In genomic region chr1:151311589-151312331, GRCh38 we compare ENCODE assay signal across 9 cellular contexts. TPM values are rescaled to one million over a fixed set of nuclear protein-coding genes. Genes with fewer than 3 reads are reported as not detected.
DNase-seq lines count a peak whose midpoint lies in the region; ATAC-seq, FAIRE-seq and TF ChIP-seq lines count a peak whose summit lies in the region.
"Had no signal": no experiment of that assay in that cellular context is flagged by ENCODE, and none has a peak within 500 bp of the region (broad histone marks: within the 10 kb centered on the region; RNA-seq: fewer than 3 reads in every experiment).

No MANE protein-coding gene starts in this region.

- CTCF ChIA-PET in GM12878 (lab: Yijun Ruan, JAX), result interaction anchor here (0.8 to 4.1 kb wide), 7 partner anchors 10 to 212 kb away, joined by 3 to 32 read pairs (median 4); partner anchors contain the start of gene PI4KB

- H3K4me2 ChIP-seq in GM12878 (ENCODE audit: control insufficient read depth, insufficient read depth), result no peak overlapping the region

- BruUV-seq in GM12878 (replicated peaks; lab: Mats Ljungman, UMichigan), result no TSS peak

- 0 out of 3 replicates have a peak, but pooled peaks have one; percentile 21 for ATAC-seq in GM12878
- ATAC-seq in HG03432 (IDR thresholded peaks at IDR 0.05; ENCODE audit: unreplicated experiment), result no peak
- ATAC-seq in HG03571 (IDR thresholded peaks at IDR 0.05; ENCODE audit: unreplicated experiment), result no peak

- H3K9ac ChIP-seq in GM12878 (ENCODE audit: control insufficient read depth, insufficient read depth, low read length), result no peak overlapping the region

- H3K4me1 ChIP-seq in GM12878 (ENCODE audit: control insufficient read depth, insufficient read depth, low read length), result no peaks in the 10 kb centered on the region

- in situ Hi-C loops in GM12878 (cut with MboI), result no loop called here

- H3K9me3 ChIP-seq in GM12878 (replicated peaks; ENCODE audit: control insufficient read depth, insufficient read depth, low read length), result no peaks in the 10 kb centered on the region

- no peak for FAIRE-seq in GM12878 (lab: Jason Lieb, UNC)

- H3K79me2 ChIP-seq in GM12878 (ENCODE audit: control insufficient read depth, insufficient read depth, low read length), result no peaks in the 10 kb centered on the region

- TF ChIP-seq POLR2A in GM12878 (IDR thresholded peaks at IDR 0.05; ENCODE audit: low read depth, low read length), result no peak; the same call in 1 of the 2 replicates

- TF ChIP-seq CTCF in GM12878 (IDR thresholded peaks at IDR 0.05 in 2 of 3, conservative IDR thresholded peaks at IDR 0.05 in 1 of 3; ENCODE audit: control insufficient read depth in 2 of 3, extremely low read depth in 1 of 3, insufficient read depth in 1 of 3, low read depth in 3 of 3, low read length in 3 of 3), result no peak

- peaks cover 20 to 47% of the 10 kb centered on the region in 2 experiments for H3K36me3 ChIP-seq in GM12878 (ENCODE audit: control insufficient read depth in 2 of 2, insufficient read depth in 2 of 2, low read length in 1 of 2)

- H4K20me1 ChIP-seq in GM12878 (ENCODE audit: control insufficient read depth, insufficient read depth), result 0 out of 2 replicates have a peak, but pooled peaks cover 4% of the 10 kb centered on the region

- no peaks in the 10 kb centered on the region for H3K27me3 ChIP-seq in GM12878 (replicated peaks in 1 of 2; ENCODE audit: control insufficient read depth in 2 of 2, insufficient read depth in 2 of 2, low read length in 1 of 2)

- DNase-seq in HCEC 1CT (peak; percentile 100), T-helper 22 cell (ENCODE audit: low read depth) (peak; percentile 61), GM12878 (ENCODE audit: low read depth, low spot score) (no peak), kidney glomerular epithelial cell (lab: John Stamatoyannopoulos, UW) (peak; percentile 96), globus pallidus (ENCODE audit: low spot score) (no peak)
- peak; percentile 77 to 88 for DNase-seq in stimulated activated CD4-positive, alpha-beta T cell treated with anti-CD3 and anti-CD28 coated beads, Interleukin-2, amount 100 ng/mL, for 24 hours

- no peak overlapping the region for H2AFZ ChIP-seq in GM12878 (ENCODE audit: control insufficient read depth, low read depth, low read length)

- intact Hi-C loops in GM12878 (cut with micrococcal nuclease; ENCODE audit: unreplicated experiment), result no loop called here

- no peak overlapping the region for H3K4me3 ChIP-seq in GM12878
- H3K4me3 ChIP-seq: SK-N-MC had no signal

- 70% methylated on average over 7 of the region's 7 CpGs for WGBS in GM12878 (ENCODE audit: insufficient coverage, insufficient replicate concordance, low lambda C conversion rate, missing lambda C conversion rate)

- SMC1A ChIA-PET in GM12878 (lab: Charles Lee; ENCODE audit: uncharacterized antibody, unreplicated experiment), result interaction anchor here (0.9 to 3.8 kb wide), 7 partner anchors 10 to 212 kb away, joined by 3 to 15 read pairs (median 4); no protein-coding TSS in a partner anchor

- POLR2A ChIA-PET in GM12878 (lab: Charles Lee), result interaction anchor here (0.6 to 4.8 kb wide), 4 partner anchors 9 to 538 kb away, joined by 3 to 19 read pairs (median 4); partner anchors contain the start of gene PI4KB

- TF ChIP-seq RAD21 in GM12878 (IDR thresholded peaks at IDR 0.05; ENCODE audit: insufficient read depth, low read depth, low read length), result no peak

- H3K27ac ChIP-seq in GM12878 (ENCODE audit: control insufficient read depth, insufficient read depth), result no peak overlapping the region
- H3K27ac ChIP-seq: SK-N-MC had no signal

- TF ChIP-seq EP300 in GM12878 (IDR thresholded peaks at IDR 0.05; ENCODE audit: borderline replicate concordance in 1 of 2, control insufficient read depth in 1 of 2, low read depth in 2 of 2, low read length in 2 of 2), result no peak

- RAD21 ChIA-PET in GM12878 (lab: Charles Lee; ENCODE audit: unreplicated experiment), result interaction anchor here (1.2 to 2.8 kb wide), 3 partner anchors 11 to 29 kb away, joined by 6 to 18 read pairs (median 7); no protein-coding TSS in a partner anchor

RNA-seq across cellular contexts. Expression of gene PI4KB, which starts 15.5 kb away (rescaled TPM):
- 68.9 and 69.2 TPM in 2 replicates for total RNA-seq in GM12878 (2013; cell fraction: nucleolus; rRNA removed)
- 46.3 and 50.0 TPM in 2 replicates for total RNA-seq in GM12878 (2014; rRNA removed)
- total RNA-seq in GM12878 (2014; rRNA removed; fragmentation: Illumina TruSeq; extraction: Trizol), result 27.0 and 27.6 TPM in 2 replicates
- 56.8 and 58.5 TPM in 2 replicates for total RNA-seq in GM12878 (2021)
- polyA plus RNA-seq in GM12878 (2011; ENCODE audit: low read depth), result 29.3 TPM
- polyA plus RNA-seq in GM12878 (2011; rRNA removed), result 58.8 and 88.3 TPM in 2 replicates
- 103 and 113 TPM in 2 replicates for polyA plus RNA-seq in GM12878 (2011; cell fraction: cytosol; rRNA removed)
- 151 and 222 TPM in 2 replicates for polyA plus RNA-seq in GM12878 (2011; cell fraction: nucleus; rRNA removed)
- 37.7 and 45.0 TPM in 2 replicates for polyA plus RNA-seq in GM12878 (2012)
- polyA plus RNA-seq in GM12878 (2014; fragmentation: Illumina TruSeq; extraction: Trizol), result 44.1 and 52.2 TPM in 2 replicates
- polyA plus RNA-seq in GM12878 (2014; fragmentation: Nextera tagmentation; extraction: Ambion mirVana), result 1 to 10 TPM; 3.3 to 7.2 TPM
- 62.9 and 72.2 TPM in 2 replicates for polyA plus RNA-seq in GM12878 (2014; rRNA removed)
- 10 to 100 TPM; 51.2 to 53.1 TPM for polyA plus RNA-seq in GM12878 (2016; fragmentation: Nextera tagmentation; extraction: Ambion mirVana)
- polyA minus RNA-seq in GM12878 (2011; rRNA and poly(A)+ RNA removed), result 150 and 166 TPM in 2 replicates
- 32.1 and 33.4 TPM in 2 replicates for polyA minus RNA-seq in GM12878 (2011; cell fraction: cytosol; rRNA and poly(A)+ RNA removed)
- 40.0 and 60.0 TPM in 2 replicates for polyA minus RNA-seq in GM12878 (2011; cell fraction: nucleus; rRNA and poly(A)+ RNA removed)

RNA-seq across cellular contexts. Expression of gene ZNF687, which starts 29.7 kb away (rescaled TPM):
- 43.2 and 52.7 TPM in 2 replicates for total RNA-seq in GM12878 (2013; cell fraction: nucleolus; rRNA removed)
- total RNA-seq in GM12878 (2014; rRNA removed) (18.0 and 18.8 TPM in 2 replicates), GM12878 (2014; rRNA removed; fragmentation: Illumina TruSeq; extraction: Trizol) (9.9 and 11.0 TPM in 2 replicates), GM12878 (2021) (30.9 and 34.1 TPM in 2 replicates)
- polyA plus RNA-seq in GM12878 (2011; ENCODE audit: low read depth), result 11.2 TPM
- polyA plus RNA-seq in GM12878 (2011; rRNA removed) (7.2 and 17.8 TPM in 2 replicates), GM12878 (2014; fragmentation: Illumina TruSeq; extraction: Trizol) (3.7 and 8.9 TPM in 2 replicates), GM12878 (2014; fragmentation: Nextera tagmentation; extraction: Ambion mirVana) (under 1 TPM; 0.08 to 0.51 TPM), GM12878 (2014; rRNA removed) (17.3 and 18.9 TPM in 2 replicates), GM12878 (2016; fragmentation: Nextera tagmentation; extraction: Ambion mirVana) (1 to 10 TPM; 4.9 to 5.5 TPM)
- polyA plus RNA-seq in GM12878 (2011; cell fraction: cytosol; rRNA removed), result 24.8 and 30.1 TPM in 2 replicates
- 62.8 and 68.6 TPM in 2 replicates for polyA plus RNA-seq in GM12878 (2011; cell fraction: nucleus; rRNA removed)
- 17.1 and 25.4 TPM in 2 replicates for polyA plus RNA-seq in GM12878 (2012)
- 34.8 and 58.8 TPM in 2 replicates for polyA minus RNA-seq in GM12878 (2011; rRNA and poly(A)+ RNA removed)
- polyA minus RNA-seq in GM12878 (2011; cell fraction: cytosol; rRNA and poly(A)+ RNA removed), result 15.6 and 23.5 TPM in 2 replicates
- polyA minus RNA-seq in GM12878 (2011; cell fraction: nucleus; rRNA and poly(A)+ RNA removed), result 42.0 and 67.8 TPM in 2 replicates

RNA-seq across cellular contexts. Expression of gene RFX5, which starts 35.3 kb away (rescaled TPM):
- total RNA-seq in GM12878 (2013; cell fraction: nucleolus; rRNA removed), result 130 and 156 TPM in 2 replicates
- total RNA-seq in GM12878 (2014; rRNA removed) (119 and 129 TPM in 2 replicates), GM12878 (2014; rRNA removed; fragmentation: Illumina TruSeq; extraction: Trizol) (136 and 138 TPM in 2 replicates), GM12878 (2021) (119 and 138 TPM in 2 replicates)
- 102 TPM for polyA plus RNA-seq in GM12878 (2011; ENCODE audit: low read depth)
- polyA plus RNA-seq in GM12878 (2011; rRNA removed) (128 and 155 TPM in 2 replicates), GM12878 (2014; fragmentation: Illumina TruSeq; extraction: Trizol) (198 and 209 TPM in 2 replicates), GM12878 (2014; fragmentation: Nextera tagmentation; extraction: Ambion mirVana) (10 to 100 TPM; 14.1 to 18.4 TPM), GM12878 (2014; rRNA removed) (129 and 134 TPM in 2 replicates), GM12878 (2016; fragmentation: Nextera tagmentation; extraction: Ambion mirVana) (10 to 100 TPM; 76.1 to 82.3 TPM)
- polyA plus RNA-seq in GM12878 (2011; cell fraction: cytosol; rRNA removed), result 101 and 106 TPM in 2 replicates
- polyA plus RNA-seq in GM12878 (2011; cell fraction: nucleus; rRNA removed), result 201 and 290 TPM in 2 replicates
- polyA plus RNA-seq in GM12878 (2012), result 81.1 and 81.7 TPM in 2 replicates
- polyA minus RNA-seq in GM12878 (2011; rRNA and poly(A)+ RNA removed), result 125 and 136 TPM in 2 replicates
- 56.4 and 58.2 TPM in 2 replicates for polyA minus RNA-seq in GM12878 (2011; cell fraction: cytosol; rRNA and poly(A)+ RNA removed)
- 58.4 and 69.9 TPM in 2 replicates for polyA minus RNA-seq in GM12878 (2011; cell fraction: nucleus; rRNA and poly(A)+ RNA removed)

RNA-seq across cellular contexts. Expression of gene PSMD4, which starts 57.2 kb away (rescaled TPM):
- total RNA-seq in GM12878 (2013; cell fraction: nucleolus; rRNA removed), result 46.4 and 48.2 TPM in 2 replicates
- total RNA-seq in GM12878 (2014; rRNA removed) (167 and 169 TPM in 2 replicates), GM12878 (2014; rRNA removed; fragmentation: Illumina TruSeq; extraction: Trizol) (201 and 209 TPM in 2 replicates), GM12878 (2021) (179 and 186 TPM in 2 replicates)
- 113 TPM for polyA plus RNA-seq in GM12878 (2011; ENCODE audit: low read depth)
- polyA plus RNA-seq in GM12878 (2011; rRNA removed) (221 and 241 TPM in 2 replicates), GM12878 (2014; fragmentation: Illumina TruSeq; extraction: Trizol) (145 and 174 TPM in 2 replicates), GM12878 (2014; fragmentation: Nextera tagmentation; extraction: Ambion mirVana) (100 to 1,000 TPM; 129 to 190 TPM), GM12878 (2014; rRNA removed) (165 and 182 TPM in 2 replicates), GM12878 (2016; fragmentation: Nextera tagmentation; extraction: Ambion mirVana) (100 to 1,000 TPM; 264 to 281 TPM)
- 264 and 310 TPM in 2 replicates for polyA plus RNA-seq in GM12878 (2011; cell fraction: cytosol; rRNA removed)
- 130 and 154 TPM in 2 replicates for polyA plus RNA-seq in GM12878 (2011; cell fraction: nucleus; rRNA removed)
- 143 and 169 TPM in 2 replicates for polyA plus RNA-seq in GM12878 (2012)
- 211 and 229 TPM in 2 replicates for polyA minus RNA-seq in GM12878 (2011; rRNA and poly(A)+ RNA removed)
- 48.0 and 71.5 TPM in 2 replicates for polyA minus RNA-seq in GM12878 (2011; cell fraction: cytosol; rRNA and poly(A)+ RNA removed)
- 26.8 and 47.2 TPM in 2 replicates for polyA minus RNA-seq in GM12878 (2011; cell fraction: nucleus; rRNA and poly(A)+ RNA removed)

Comparison
In these comparisons a context has a peak if more than half of its experiments do, and no peak if none do; other contexts are left out.
1. DNase-seq: peak in HCEC 1CT (single experiment), T-helper 22 cell (single experiment), kidney glomerular epithelial cell (single experiment) and stimulated activated CD4-positive, alpha-beta T cell treated with anti-CD3 and anti-CD28 coated beads, Interleukin-2, amount 100 ng/mL, for 24 hours (2 of 2); none in GM12878 (single experiment) and globus pallidus (single experiment).